ENCODE assay signal across 14 cellular contexts in the genomic region with DNA sequence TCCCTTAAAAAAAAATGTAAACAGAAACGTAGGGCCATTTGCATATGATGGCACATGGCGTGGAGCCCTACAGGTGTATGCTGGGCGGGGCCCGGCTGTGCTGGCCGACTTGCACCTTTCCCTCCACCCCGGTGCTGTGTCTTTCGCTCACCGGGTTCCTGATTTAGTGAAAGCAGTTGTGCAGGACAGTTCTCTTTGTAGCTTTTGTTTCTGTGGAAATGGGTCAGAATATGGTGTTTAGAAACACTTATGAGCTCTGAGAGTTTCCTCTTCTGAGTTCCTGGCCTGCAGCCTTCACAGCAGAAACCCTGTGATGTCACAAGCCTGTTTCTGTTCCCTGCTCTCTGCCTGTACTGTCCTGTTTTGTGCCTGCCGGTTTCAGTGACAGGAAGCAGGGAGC. TPM values are rescaled to one million over a fixed set of nuclear protein-coding genes. Genes with fewer than 3 reads are reported as not detected.
DNase-seq lines count a peak whose midpoint lies in the region; ATAC-seq lines count a peak whose summit lies in the region.
"Had no signal": no experiment of that assay in that cellular context is flagged by ENCODE, and none has a peak within 500 bp of the region (broad histone marks: within the 10 kb centered on the region; RNA-seq: fewer than 3 reads in every experiment).

No MANE protein-coding gene starts in this region.

- H3K27ac Mint-ChIP-seq in IgD-negative memory B cell, result peak overlapping the region; percentile 16 to 78 (median 48)
- H3K27ac Mint-ChIP-seq in activated T-helper 17 cell treated with anti-CD3 and anti-CD28 coated beads, Interleukin-2, amount 50 U/mL, for 72 hours, result peak overlapping the region; percentile 50
- H3K27ac Mint-ChIP-seq in immature natural killer cell, result peak overlapping the region; percentile 7 to 74 (median 50)
- H3K27ac Mint-ChIP-seq: T-helper 2 cell treated with Interferon-gamma antibody and Interleukin-4, amounts not matched to agents 5 μg/mL and 100 μg/mL, for 36 hours had no signal

- H3K27me3 Mint-ChIP-seq in IgD-negative memory B cell (no peaks in the 10 kb centered on the region), immature natural killer cell (ENCODE audit: low read depth in 3 of 3) (peaks cover 0 to 7% (median 5%) of the 10 kb centered on the region in 3 donors)
- H3K27me3 Mint-ChIP-seq in activated T-helper 17 cell treated with anti-CD3 and anti-CD28 coated beads, Interleukin-2, amount 50 U/mL, for 72 hours, result no peaks in the 10 kb centered on the region

- H3K4me1 Mint-ChIP-seq in IgD-negative memory B cell (peaks cover 0 to 8% (median 7%) of the 10 kb centered on the region in 3 donors), immature natural killer cell (peaks cover 10 to 22% of the 10 kb centered on the region in 2 donors)
- H3K4me1 Mint-ChIP-seq in activated T-helper 17 cell treated with anti-CD3 and anti-CD28 coated beads, Interleukin-2, amount 50 U/mL, for 72 hours, result peaks cover 6% of the 10 kb centered on the region

- no peak for ATAC-seq in activated T-helper 17 cell treated with anti-CD3 and anti-CD28 coated beads, Interleukin-2, amount 50 U/mL, for 72 hours (replicated peaks)
- no peak for ATAC-seq in GM21360 (IDR thresholded peaks at IDR 0.05; ENCODE audit: unreplicated experiment)
- no peak for ATAC-seq in HG02763 (IDR thresholded peaks at IDR 0.05; ENCODE audit: unreplicated experiment)
- ATAC-seq in HG03139 (IDR thresholded peaks at IDR 0.05; ENCODE audit: unreplicated experiment), result no peak
- ATAC-seq: foreskin keratinocyte, PC-3 had no signal

- H3K4me3 Mint-ChIP-seq in IgD-negative memory B cell (no peak overlapping the region), immature natural killer cell (no peak overlapping the region)
- H3K4me3 Mint-ChIP-seq in activated T-helper 17 cell treated with anti-CD3 and anti-CD28 coated beads, Interleukin-2, amount 50 U/mL, for 72 hours, result no peak overlapping the region
- H3K4me3 Mint-ChIP-seq: T-helper 2 cell treated with Interferon-gamma antibody and Interleukin-4, amounts not matched to agents 5 μg/mL and 100 μg/mL, for 36 hours had no signal

- DNase-seq in immature natural killer cell (no peak), putamen (ENCODE audit: low spot score) (peak; percentile 31), NCI-H1930 (lab: John Stamatoyannopoulos, UW) (no peak)
- DNase-seq: activated naive CD4-positive, alpha-beta T cell treated with anti-CD3 and anti-CD28 coated beads, Interleukin-2, amount 50 U/mL, for 16 hours; foreskin keratinocyte; KG1; PC-3 had no signal

- peaks cover 4% of the 10 kb centered on the region for H3K36me3 Mint-ChIP-seq in IgD-negative memory B cell
- peaks cover 88% of the 10 kb centered on the region for H3K36me3 Mint-ChIP-seq in activated T-helper 17 cell treated with anti-CD3 and anti-CD28 coated beads, Interleukin-2, amount 50 U/mL, for 72 hours (ENCODE audit: low read depth)
- H3K36me3 Mint-ChIP-seq in immature natural killer cell, result peaks cover 32 to 64% (median 45%) of the 10 kb centered on the region in 3 donors

- no peaks in the 10 kb centered on the region for H3K9me3 Mint-ChIP-seq in IgD-negative memory B cell
- H3K9me3 Mint-ChIP-seq in activated T-helper 17 cell treated with anti-CD3 and anti-CD28 coated beads, Interleukin-2, amount 50 U/mL, for 72 hours, result no peaks in the 10 kb centered on the region
- H3K9me3 Mint-ChIP-seq in immature natural killer cell, result no peaks in the 10 kb centered on the region
- H3K9me3 Mint-ChIP-seq: T-helper 2 cell treated with Interferon-gamma antibody and Interleukin-4, amounts not matched to agents 5 μg/mL and 100 μg/mL, for 36 hours had no signal

RNA-seq across cellular contexts. Expression of a gene that starts 22.5 kb away (rescaled TPM):
- polyA plus RNA-seq in IgD-negative memory B cell, result not detected
- 1 to 10 TPM; 1.1 to 1.2 TPM for total RNA-seq in activated T-helper 17 cell treated with anti-CD3 and anti-CD28 coated beads, Interleukin-2, amount 50 U/mL, for 72 hours
- not detected for polyA plus RNA-seq in immature natural killer cell
- polyA plus RNA-seq: keratinocyte had no signal
